In genomic region chr3:105927720-105928119, GRCh38 we compare ENCODE assay signal across 27 cellular contexts.
"Had no signal": no experiment of that assay in that cellular context is flagged by ENCODE, and none has a peak within 500 bp of the region (broad histone marks: within the 10 kb centered on the region; RNA-seq: fewer than 3 reads in every experiment).

No MANE protein-coding gene starts in this region.

- H3K36me3 ChIP-seq: lower lobe of right lung, neutrophil, prostate gland, thoracic aorta, tibial nerve, upper lobe of left lung had no signal

- ATAC-seq: left colon; left ventricle myocardium superior; lower lobe of right lung; natural killer cell treated with Interleukin-12 subunit alpha and Interleukin-12 subunit beta and Interleukin-15 and Interleukin-18, amount 100 ng/mL, for 72 hours; right cardiac atrium; stimulated activated naive B cell treated with anti-CD40 and anti-IgM and Interleukin-4, amounts not matched to agents 10 μg/mL and 1 μg/mL and 100 μg/mL, for 72 hours had no signal

- H3K36me3 Mint-ChIP-seq: immature natural killer cell; memory B cell; naive B cell; natural killer cell treated with Interleukin-12 subunit alpha and Interleukin-12 subunit beta and Interleukin-15 and Interleukin-18, amount 100 ng/mL, for 72 hours; stimulated activated naive B cell treated with anti-CD40 and anti-IgM and Interleukin-4, amounts not matched to agents 10 μg/mL and 1 μg/mL and 100 μg/mL, for 72 hours had no signal

- H3K4me3 ChIP-seq: dorsolateral prefrontal cortex, lower lobe of right lung, prostate gland, skin epidermis, thoracic aorta, tibial nerve, upper lobe of left lung had no signal

- H3K27me3 Mint-ChIP-seq: memory B cell; naive B cell; natural killer cell treated with Interleukin-12 subunit alpha and Interleukin-12 subunit beta and Interleukin-15 and Interleukin-18, amount 100 ng/mL, for 72 hours; stimulated activated naive B cell treated with anti-CD40 and anti-IgM and Interleukin-4, amounts not matched to agents 10 μg/mL and 1 μg/mL and 100 μg/mL, for 72 hours; stimulated activated naive CD8-positive, alpha-beta T cell treated with anti-CD3 and anti-CD28 coated beads, Interleukin-15, Interleukin-2, amounts not matched to agents 100 ng/mL and 50 ng/mL, for 24 hours had no signal

- H3K4me1 Mint-ChIP-seq: immature natural killer cell; neural crest cell; stimulated activated naive B cell treated with anti-CD40 and anti-IgM and Interleukin-4, amounts not matched to agents 10 μg/mL and 1 μg/mL and 100 μg/mL, for 72 hours had no signal

- H3K27ac Mint-ChIP-seq: immature natural killer cell; memory B cell; naive B cell; natural killer cell treated with Interleukin-12 subunit alpha and Interleukin-12 subunit beta and Interleukin-15 and Interleukin-18, amount 100 ng/mL, for 72 hours; stimulated activated naive B cell treated with anti-CD40 and anti-IgM and Interleukin-4, amounts not matched to agents 10 μg/mL and 1 μg/mL and 100 μg/mL, for 72 hours; stimulated activated naive CD8-positive, alpha-beta T cell treated with anti-CD3 and anti-CD28 coated beads, Interleukin-15, Interleukin-2, amounts not matched to agents 100 ng/mL and 50 ng/mL, for 24 hours had no signal

- H3K27ac ChIP-seq: dorsolateral prefrontal cortex, lower lobe of right lung, neutrophil, prostate gland, skin epidermis, thoracic aorta, tibial nerve, upper lobe of left lung had no signal

- DNase-seq: cortex of kidney; dorsolateral prefrontal cortex; effector CD4-positive, alpha-beta T cell; hypothalamus; immature natural killer cell; islet precursor cell; kidney glomerular epithelial cell; left colon; left ventricle myocardium superior; lower lobe of right lung; naive B cell; right cardiac atrium; stimulated activated CD4-positive, alpha-beta T cell treated with anti-CD3 and anti-CD28 coated beads, Interleukin-15, amount 100 ng/mL, for 24 hours; stimulated activated CD4-positive, alpha-beta T cell treated with anti-CD3 and anti-CD28 coated beads, Interleukin-2, amount 100 ng/mL, for 48 hours; stimulated activated naive B cell treated with anti-CD40 and anti-IgM and Interleukin-4, amounts not matched to agents 10 μg/mL and 1 μg/mL and 100 μg/mL, for 72 hours; upper lobe of left lung had no signal

- H3K4me3 Mint-ChIP-seq: immature natural killer cell; memory B cell; naive B cell; natural killer cell treated with Interleukin-12 subunit alpha and Interleukin-12 subunit beta and Interleukin-15 and Interleukin-18, amount 100 ng/mL, for 72 hours; neural crest cell; stimulated activated naive B cell treated with anti-CD40 and anti-IgM and Interleukin-4, amounts not matched to agents 10 μg/mL and 1 μg/mL and 100 μg/mL, for 72 hours; stimulated activated naive CD8-positive, alpha-beta T cell treated with anti-CD3 and anti-CD28 coated beads, Interleukin-15, Interleukin-2, amounts not matched to agents 100 ng/mL and 50 ng/mL, for 24 hours had no signal

- H3K4me1 ChIP-seq: lower lobe of right lung, prostate gland, tibial nerve, upper lobe of left lung had no signal

- H3K9me3 ChIP-seq: lower lobe of right lung, neutrophil, prostate gland, thoracic aorta, tibial nerve, upper lobe of left lung had no signal

- H3K27me3 ChIP-seq: dorsolateral prefrontal cortex, neutrophil, tibial nerve, upper lobe of left lung had no signal

- FAIRE-seq: frontal cortex, urothelium cell line had no signal

- H3K9me3 Mint-ChIP-seq: immature natural killer cell; memory B cell; naive B cell; natural killer cell treated with Interleukin-12 subunit alpha and Interleukin-12 subunit beta and Interleukin-15 and Interleukin-18, amount 100 ng/mL, for 72 hours; stimulated activated naive B cell treated with anti-CD40 and anti-IgM and Interleukin-4, amounts not matched to agents 10 μg/mL and 1 μg/mL and 100 μg/mL, for 72 hours; stimulated activated naive CD8-positive, alpha-beta T cell treated with anti-CD3 and anti-CD28 coated beads, Interleukin-15, Interleukin-2, amounts not matched to agents 100 ng/mL and 50 ng/mL, for 24 hours had no signal
